11 cellular contexts compared by ENCODE assay signal in the genomic region with DNA sequence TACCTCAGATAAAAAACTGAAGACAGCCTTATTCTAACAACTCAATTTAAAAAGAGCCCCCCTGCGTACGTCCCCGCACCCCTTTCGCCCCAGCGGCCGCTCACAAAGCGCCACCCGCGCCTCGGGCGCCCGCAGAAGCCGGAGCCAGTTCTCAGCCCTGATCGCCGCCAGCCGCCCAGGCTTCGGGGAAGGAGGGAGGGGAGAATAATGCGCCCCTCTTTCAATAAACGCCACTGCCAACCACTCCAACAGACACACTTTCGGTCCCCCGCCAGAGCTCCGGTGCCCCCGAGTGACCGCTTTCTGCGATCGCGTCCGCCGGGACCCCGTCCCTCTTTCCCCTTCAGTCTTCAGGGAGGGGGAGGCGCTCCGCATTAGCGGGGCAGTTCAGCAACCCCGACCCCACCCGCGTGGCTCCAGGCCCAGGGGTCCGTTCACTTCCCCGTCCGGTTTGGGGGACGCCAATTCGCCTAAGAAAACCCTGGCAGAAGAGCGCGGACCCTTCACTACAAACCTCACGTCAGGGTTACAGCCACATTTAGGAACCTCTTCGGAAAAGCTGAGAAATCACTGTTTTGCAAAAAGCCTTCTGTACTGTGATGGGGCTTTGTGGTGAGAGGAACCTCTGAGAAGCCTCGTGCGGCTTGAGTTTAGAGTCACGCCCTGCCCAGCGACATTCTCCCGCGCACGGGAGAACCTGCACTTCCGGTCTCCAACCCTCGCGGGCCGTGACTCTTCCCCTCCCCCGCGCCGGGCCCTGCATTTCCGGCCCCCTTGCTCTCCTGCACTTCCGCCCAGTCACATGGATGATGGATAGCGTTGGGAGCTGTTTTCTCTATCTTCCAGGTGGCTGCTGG. TPM values are rescaled to one million over a fixed set of nuclear protein-coding genes. Genes with fewer than 3 reads are reported as not detected.
DNase-seq lines count a peak whose midpoint lies in the region; ATAC-seq and TF ChIP-seq lines count a peak whose summit lies in the region.
"Had no signal": no experiment of that assay in that cellular context is flagged by ENCODE, and none has a peak within 500 bp of the region (broad histone marks: within the 10 kb centered on the region; RNA-seq: fewer than 3 reads in every experiment).

No MANE protein-coding gene starts in this region.

- POLR2A ChIA-PET in MCF 10A (lab: Yijun Ruan, JAX) (interaction anchor here (1.2 kb wide), 1 partner anchor 37 kb away, joined by 3 read pairs; no protein-coding TSS in a partner anchor), WTC11 (lab: Charles Lee) (no interaction called here)

- TF ChIP-seq POLR2A in breast epithelium (IDR thresholded peaks at IDR 0.05) (no peak), tibial nerve (IDR thresholded peaks at IDR 0.05) (no peak)

- CTCF ChIA-PET in MCF 10A (lab: Yijun Ruan, JAX) (interaction anchor here (0.9 kb wide), 1 partner anchor 1658 kb away, joined by 4 read pairs; no protein-coding TSS in a partner anchor), WTC11 (lab: Charles Lee) (interaction anchor here (1.3 to 2.2 kb wide), 2 partner anchors 12 to 28 kb away, joined by 4 to 8 read pairs; no protein-coding TSS in a partner anchor)
- CTCF ChIA-PET in activated naive CD4-positive, alpha-beta T cell treated with anti-CD3 and anti-CD28 coated beads, Interleukin-2, amount 10 ng/mL, durations not matched to agents 7 days and 5 days (lab: Charles Lee) = interaction anchor here (1.5 kb wide), 1 partner anchor 28 kb away, joined by 3 read pairs; no protein-coding TSS in a partner anchor

- H3K27me3 ChIP-seq in breast epithelium (peaks cover 0 to 69% of the 10 kb centered on the region in 2 donors), tibial nerve (peaks cover 0 to 68% of the 10 kb centered on the region in 2 donors)

- H3K9me3 ChIP-seq in breast epithelium (no peaks in the 10 kb centered on the region), tibial nerve (no peaks in the 10 kb centered on the region)
- H3K9me3 ChIP-seq: SJSA1 had no signal

- ATAC-seq in WTC11 (peak; percentile 65), GM21529 (IDR thresholded peaks at IDR 0.05; ENCODE audit: unreplicated experiment) (no peak)

- TF ChIP-seq CTCF in breast epithelium (IDR thresholded peaks at IDR 0.05) = no peak
- no peak for TF ChIP-seq CTCF in MCF 10A (IDR thresholded peaks at IDR 0.05; ENCODE audit: unreplicated experiment)
- TF ChIP-seq CTCF in WTC11 (IDR thresholded peaks at IDR 0.05) = no peak
- no peak for TF ChIP-seq CTCF in tibial nerve (IDR thresholded peaks at IDR 0.05)

- H3K36me3 ChIP-seq in breast epithelium = no peaks in the 10 kb centered on the region
- H3K36me3 ChIP-seq in tibial nerve = no peaks in the 10 kb centered on the region
- H3K36me3 ChIP-seq: SJSA1 had no signal

- no peaks in the 10 kb centered on the region for H3K4me1 Mint-ChIP-seq in MCF 10A (ENCODE audit: insufficient read depth, unreplicated experiment)
- peaks cover 37% of the 10 kb centered on the region for H3K4me1 Mint-ChIP-seq in WTC11
- peaks cover 2% of the 10 kb centered on the region for H3K4me1 Mint-ChIP-seq in activated naive CD4-positive, alpha-beta T cell treated with anti-CD3 and anti-CD28 coated beads, Interleukin-2, amount 10 ng/mL, durations not matched to agents 7 days and 5 days

- H3K4me1 ChIP-seq in breast epithelium = peaks cover 0 to 7% of the 10 kb centered on the region in 2 donors
- H3K4me1 ChIP-seq in tibial nerve = peaks cover 0 to 21% (median 4%) of the 10 kb centered on the region in 4 donors

- H3K27me3 Mint-ChIP-seq in MCF 10A (ENCODE audit: insufficient read depth, unreplicated experiment) (peaks cover 100% of the 10 kb centered on the region), WTC11 (ENCODE audit: low read depth) (peaks cover 90% of the 10 kb centered on the region)
- peaks cover 29% of the 10 kb centered on the region for H3K27me3 Mint-ChIP-seq in activated naive CD4-positive, alpha-beta T cell treated with anti-CD3 and anti-CD28 coated beads, Interleukin-2, amount 10 ng/mL, durations not matched to agents 7 days and 5 days

- TF ChIP-seq EP300 in tibial nerve (IDR thresholded peaks at IDR 0.05) = no peak

- H3K4me3 Mint-ChIP-seq in MCF 10A (ENCODE audit: unreplicated experiment) (no peak overlapping the region), WTC11 (peak overlapping the region; percentile 75)
- H3K4me3 Mint-ChIP-seq in activated naive CD4-positive, alpha-beta T cell treated with anti-CD3 and anti-CD28 coated beads, Interleukin-2, amount 10 ng/mL, durations not matched to agents 7 days and 5 days = no peak overlapping the region

- H3K27ac Mint-ChIP-seq in MCF 10A (ENCODE audit: low read depth, unreplicated experiment) = no peak overlapping the region
- H3K27ac Mint-ChIP-seq in WTC11 = no peak overlapping the region
- H3K27ac Mint-ChIP-seq in activated naive CD4-positive, alpha-beta T cell treated with anti-CD3 and anti-CD28 coated beads, Interleukin-2, amount 10 ng/mL, durations not matched to agents 7 days and 5 days = no peak overlapping the region
- H3K27ac Mint-ChIP-seq: CD14-positive monocyte had no signal

- H3K36me3 Mint-ChIP-seq in MCF 10A (ENCODE audit: insufficient read depth, unreplicated experiment) (no peaks in the 10 kb centered on the region), WTC11 (peaks cover 5% of the 10 kb centered on the region; the same call in 1 of the 2 replicates)
- no peaks in the 10 kb centered on the region for H3K36me3 Mint-ChIP-seq in activated naive CD4-positive, alpha-beta T cell treated with anti-CD3 and anti-CD28 coated beads, Interleukin-2, amount 10 ng/mL, durations not matched to agents 7 days and 5 days

- intact Hi-C loops in breast epithelium (cut with DNase I; ENCODE audit: low total_unique reads) (no loop called here), MCF 10A (cut with micrococcal nuclease) (no loop called here)

- H3K4me3 ChIP-seq in breast epithelium (peak overlapping the region in 2 of 3 donors; percentile 15 to 58), tibial nerve (peak overlapping the region; percentile 1 to 45 (median 32))
- H3K4me3 ChIP-seq: SJSA1 had no signal

- H3K27ac ChIP-seq in breast epithelium = no peak overlapping the region
- no peak overlapping the region for H3K27ac ChIP-seq in tibial nerve
- H3K27ac ChIP-seq: SJSA1 had no signal

- WGBS in tibial nerve, 2 donors = 5% methylated on average over 57 to 62 of the region's 62 CpGs

- BruUV-seq in MCF 10A (replicated peaks; lab: Mats Ljungman, UMichigan) = no TSS peak

- H3K9me3 Mint-ChIP-seq in MCF 10A (ENCODE audit: unreplicated experiment) = no peaks in the 10 kb centered on the region
- H3K9me3 Mint-ChIP-seq in WTC11 = peaks cover 8% of the 10 kb centered on the region; the same call in 1 of the 2 replicates
- peaks cover 7% of the 10 kb centered on the region for H3K9me3 Mint-ChIP-seq in activated naive CD4-positive, alpha-beta T cell treated with anti-CD3 and anti-CD28 coated beads, Interleukin-2, amount 10 ng/mL, durations not matched to agents 7 days and 5 days

- no peak for DNase-seq in breast epithelium (ENCODE audit: low spot score in 2 of 2)
- DNase-seq in MCF 10A (ENCODE audit: unreplicated experiment) = no peak
- peak; percentile 68 for DNase-seq in WTC11 (ENCODE audit: low spot score)
- peak; percentile 58 for DNase-seq in inferior parietal cortex (ENCODE audit: extremely low spot score)
- DNase-seq in tibial nerve (ENCODE audit: low spot score in 2 of 2) = no peak
- DNase-seq in activated naive CD4-positive, alpha-beta T cell treated with anti-CD3 and anti-CD28 coated beads, Interleukin-2, amount 10 ng/mL, durations not matched to agents 7 days and 5 days = no peak
- DNase-seq in HPDE6-E6E7 (ENCODE audit: extremely low spot score) = no peak
- DNase-seq: stimulated activated CD4-positive, alpha-beta T cell treated with anti-CD3 and anti-CD28 coated beads, Interleukin-2, amount 100 ng/mL, for 24 hours had no signal

TF ChIP-seq in WTC11, 78 proteins besides CTCF, POLR2A, EP300 and RAD21 (continues in another document):
- TF ChIP-seq ZNF232 (CRISPR knock-in tag; IDR thresholded peaks at IDR 0.05) (0 out of 2 replicates have a peak, but pooled peaks have one; percentile 42), TEAD4 (CRISPR knock-in tag; IDR thresholded peaks at IDR 0.05) (peak; percentile 81), ZNF121 (CRISPR knock-in tag; IDR thresholded peaks at IDR 0.05) (no peak), NFATC4 (CRISPR knock-in tag; IDR thresholded peaks at IDR 0.05) (no peak)
- TF ChIP-seq, protein P1, sequence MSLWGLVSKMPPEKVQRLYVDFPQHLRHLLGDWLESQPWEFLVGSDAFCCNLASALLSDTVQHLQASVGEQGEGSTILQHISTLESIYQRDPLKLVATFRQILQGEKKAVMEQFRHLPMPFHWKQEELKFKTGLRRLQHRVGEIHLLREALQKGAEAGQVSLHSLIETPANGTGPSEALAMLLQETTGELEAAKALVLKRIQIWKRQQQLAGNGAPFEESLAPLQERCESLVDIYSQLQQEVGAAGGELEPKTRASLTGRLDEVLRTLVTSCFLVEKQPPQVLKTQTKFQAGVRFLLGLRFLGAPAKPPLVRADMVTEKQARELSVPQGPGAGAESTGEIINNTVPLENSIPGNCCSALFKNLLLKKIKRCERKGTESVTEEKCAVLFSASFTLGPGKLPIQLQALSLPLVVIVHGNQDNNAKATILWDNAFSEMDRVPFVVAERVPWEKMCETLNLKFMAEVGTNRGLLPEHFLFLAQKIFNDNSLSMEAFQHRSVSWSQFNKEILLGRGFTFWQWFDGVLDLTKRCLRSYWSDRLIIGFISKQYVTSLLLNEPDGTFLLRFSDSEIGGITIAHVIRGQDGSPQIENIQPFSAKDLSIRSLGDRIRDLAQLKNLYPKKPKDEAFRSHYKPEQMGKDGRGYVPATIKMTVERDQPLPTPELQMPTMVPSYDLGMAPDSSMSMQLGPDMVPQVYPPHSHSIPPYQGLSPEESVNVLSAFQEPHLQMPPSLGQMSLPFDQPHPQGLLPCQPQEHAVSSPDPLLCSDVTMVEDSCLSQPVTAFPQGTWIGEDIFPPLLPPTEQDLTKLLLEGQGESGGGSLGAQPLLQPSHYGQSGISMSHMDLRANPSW (CRISPR knock-in tag; conservative IDR thresholded peaks at IDR 0.05; ENCODE audit: low read depth) = no peak

RNA-seq across cellular contexts. Expression of gene FOXG1, which starts 18.7 kb away (rescaled TPM):
- not detected for total RNA-seq in breast epithelium
- not detected in 2 replicates for total RNA-seq in MCF 10A (2022)
- total RNA-seq in WTC11 (2021) = 0.09 to 0.18 TPM (median 0.16 TPM) in 3 replicates
- not detected for total RNA-seq in tibial nerve
- total RNA-seq: SJSA1 had no signal

Comparison
In these comparisons a context has a peak if more than half of its experiments do, and no peak if none do; other contexts are left out.
1. DNase-seq: peak in WTC11 (single experiment) and inferior parietal cortex (single experiment); none in breast epithelium (0 of 2), MCF 10A (single experiment), tibial nerve (0 of 2), activated naive CD4-positive, alpha-beta T cell treated with anti-CD3 and anti-CD28 coated beads, Interleukin-2, amount 10 ng/mL, durations not matched to agents 7 days and 5 days (single experiment) and HPDE6-E6E7 (single experiment).